Comparison of ENCODE assay signal across 14 cellular contexts in the genomic region with DNA sequence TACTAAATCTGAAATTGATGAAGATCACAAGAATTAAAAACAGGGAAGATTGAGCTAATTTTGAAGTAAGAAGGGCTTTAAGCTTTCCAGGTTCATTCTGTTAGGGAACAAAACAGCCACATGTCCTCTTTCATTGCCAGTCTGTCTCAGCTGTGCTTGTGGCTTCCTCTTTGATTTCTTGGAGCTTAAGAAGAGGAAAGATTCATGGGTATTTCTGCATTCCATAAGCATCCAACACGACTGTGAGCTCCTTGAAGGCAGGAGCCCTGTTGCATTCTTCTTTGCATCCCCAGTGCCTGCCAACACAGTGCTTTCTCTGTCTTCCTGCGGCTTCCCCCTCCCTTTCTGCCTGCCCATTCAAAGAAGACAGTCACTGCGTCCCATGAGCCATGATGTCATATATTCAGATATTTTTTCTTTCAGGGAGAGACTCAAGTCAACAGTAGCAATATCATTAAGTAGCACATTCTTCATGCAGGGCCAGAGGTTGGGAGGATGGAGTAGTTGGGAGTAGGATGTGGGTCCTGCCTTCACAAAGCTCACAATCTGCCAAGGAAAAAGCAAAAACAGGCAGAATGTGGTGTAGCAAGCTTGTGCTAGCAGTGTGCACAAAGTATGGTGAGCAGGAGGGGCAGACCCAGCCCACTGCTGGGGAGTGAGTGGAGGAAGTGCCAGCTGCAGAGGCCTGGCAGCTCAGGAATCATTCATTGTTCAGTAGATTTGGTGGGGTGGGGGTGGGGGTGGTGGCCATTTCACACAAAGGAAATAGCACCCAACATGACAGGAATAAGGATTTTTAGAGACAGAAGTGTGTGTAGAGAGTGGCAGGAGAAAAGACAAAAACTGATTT.
DNase-seq lines count a peak whose midpoint lies in the region; TF ChIP-seq lines count a peak whose summit lies in the region.
"Had no signal": no experiment of that assay in that cellular context is flagged by ENCODE, and none has a peak within 500 bp of the region (broad histone marks: within the 10 kb centered on the region; RNA-seq: fewer than 3 reads in every experiment).

No MANE protein-coding gene starts in this region.

- H3K9me3 ChIP-seq in hepatocyte (ENCODE audit: low read depth) (no peaks in the 10 kb centered on the region), skeletal muscle tissue (ENCODE audit: control insufficient read depth in 3 of 3, low read length in 3 of 3) (no peaks in the 10 kb centered on the region), Peyer's patch (no peaks in the 10 kb centered on the region)

- TF ChIP-seq CTCF in hepatocyte (IDR thresholded peaks at IDR 0.05; ENCODE audit: poor library complexity) (no peak), Peyer's patch (IDR thresholded peaks at IDR 0.05) (no peak)

- H3K4me3 ChIP-seq in hepatocyte (no peak overlapping the region), skeletal muscle tissue (ENCODE audit: low read length in 3 of 3) (peak overlapping the region; percentile 10 to 42 (median 17)), Peyer's patch (no peak overlapping the region)

- H3K27me3 ChIP-seq in hepatocyte: no peaks in the 10 kb centered on the region
- H3K27me3 ChIP-seq in skeletal muscle tissue (ENCODE audit: control insufficient read depth in 3 of 3, insufficient read depth in 3 of 3, low read length in 3 of 3): no peaks in the 10 kb centered on the region
- no peaks in the 10 kb centered on the region for H3K27me3 ChIP-seq in Peyer's patch

- H3K9me2 ChIP-seq in hepatocyte (replicated peaks; ENCODE audit: insufficient read depth): no peaks in the 10 kb centered on the region

- peak overlapping the region; percentile 53 for H3K4me2 ChIP-seq in hepatocyte

- DNase-seq in NCI-H510A treated with DMSO at 0.1 percent for 48 hours (lab: John Stamatoyannopoulos, UW) (peak; percentile 33), NCI-H510A (lab: John Stamatoyannopoulos, UW) (no peak), RPMI8226 (peak; percentile 66), hepatocyte (ENCODE audit: low spot score) (no peak), NCI-H1048 (lab: John Stamatoyannopoulos, UW) (no peak), Peyer's patch (no peak)
- DNase-seq in central memory CD4-positive, alpha-beta T cell: no peak
- DNase-seq: activated CD8-positive, alpha-beta memory T cell treated with anti-CD3 and anti-CD28 coated beads, Interleukin-2, amount 50 U/mL, for 4 hours; GDM1; naive B cell; stimulated activated CD4-positive, alpha-beta T cell treated with anti-CD3 and anti-CD28 coated beads, Interleukin-1b, Interleukin-23, amount 100 ng/mL, for 48 hours; stimulated activated naive CD4-positive, alpha-beta T cell treated with Interleukin-2 at 50 U/mL for 16 hours; T-cell had no signal

- H3K4me1 ChIP-seq in hepatocyte (ENCODE audit: insufficient read depth) (peaks cover 49% of the 10 kb centered on the region), skeletal muscle tissue (ENCODE audit: control insufficient read depth in 3 of 3, insufficient read depth in 3 of 3, low read length in 3 of 3) (peaks cover 45 to 53% (median 46%) of the 10 kb centered on the region in 3 donors), Peyer's patch (peaks cover 0 to 30% (median 0%) of the 10 kb centered on the region in 4 donors)

- WGBS in hepatocyte (ENCODE audit: low lambda C conversion rate, missing lambda C conversion rate): 72% methylated on average over 3 of the region's 3 CpGs

- no peak for TF ChIP-seq POLR2A in Peyer's patch (IDR thresholded peaks at IDR 0.05)

- H3K27ac ChIP-seq in hepatocyte: peak overlapping the region; percentile 80
- peak overlapping the region; percentile 69 for H3K27ac ChIP-seq in skeletal muscle tissue (ENCODE audit: low read depth, low read length)
- H3K27ac ChIP-seq in Peyer's patch: peak overlapping the region in 2 of 4 donors; percentile 76 to 78

- no peaks in the 10 kb centered on the region for H4K20me1 ChIP-seq in hepatocyte (ENCODE audit: insufficient read depth, poor library complexity, severe bottlenecking)

- H3K36me3 ChIP-seq in hepatocyte (replicated peaks; ENCODE audit: insufficient read depth, low read depth) (no peaks in the 10 kb centered on the region), skeletal muscle tissue (ENCODE audit: control insufficient read depth in 3 of 3, insufficient read depth in 3 of 3, low read length in 3 of 3) (no peaks in the 10 kb centered on the region), Peyer's patch (no peaks in the 10 kb centered on the region)

- no peak overlapping the region for H2AFZ ChIP-seq in hepatocyte

- peak overlapping the region; percentile 48 to 61 (median 51) for H3K9ac ChIP-seq in skeletal muscle tissue (ENCODE audit: low read depth in 1 of 3, low read length in 3 of 3)

- peaks cover 84% of the 10 kb centered on the region for H3K79me2 ChIP-seq in hepatocyte

Comparison
In these comparisons a context has a peak if more than half of its experiments do, and no peak if none do; other contexts are left out.
1. DNase-seq: peak in NCI-H510A treated with DMSO at 0.1 percent for 48 hours (single experiment) and RPMI8226 (single experiment); none in NCI-H510A (single experiment), hepatocyte (single experiment), NCI-H1048 (single experiment), central memory CD4-positive, alpha-beta T cell (single experiment) and Peyer's patch (0 of 3).
2. H3K4me3 ChIP-seq: peak in skeletal muscle tissue (3 of 3); none in hepatocyte (single experiment) and Peyer's patch (0 of 4).